Comparison of ENCODE assay signal across 1 cellular context in genomic region chr10:73879296-73880173, GRCh38.
A peak's percentile ranks its signal among the peaks of the same experiment; 100 is the strongest.
TF ChIP-seq lines count a peak whose summit lies in the region.

No MANE protein-coding gene starts in this region.

TF ChIP-seq in K562, 482 proteins besides CTCF, POLR2A, EP300 and RAD21 (continued from another document and continues in another):
- TF ChIP-seq ZBTB11 (CRISPR knock-in tag; IDR thresholded peaks at IDR 0.05) (no peak), TCF3 (CRISPR knock-in tag; IDR thresholded peaks at IDR 0.05) (no peak), HNRNPK (IDR thresholded peaks at IDR 0.05; ENCODE audit: low read depth, low read length, poor library complexity, severe bottlenecking) (no peak), ZNF146 (CRISPR knock-in tag; IDR thresholded peaks at IDR 0.05; ENCODE audit: unreplicated experiment) (no peak), HCFC1 (IDR thresholded peaks at IDR 0.05; ENCODE audit: low read depth, low read length) (peak; percentile 57), ZBTB26 (CRISPR knock-in tag; IDR thresholded peaks at IDR 0.05) (no peak), ZNF584 (CRISPR knock-in tag; IDR thresholded peaks at IDR 0.05; ENCODE audit: low read depth) (no peak), ATF2 (CRISPR knock-in tag; IDR thresholded peaks at IDR 0.05) (no peak), ZNF407 (IDR thresholded peaks at IDR 0.05; ENCODE audit: low read depth) (no peak), ATF6 (CRISPR knock-in tag; IDR thresholded peaks at IDR 0.05) (no peak), SIRT6 (IDR thresholded peaks at IDR 0.05; ENCODE audit: low read depth, low read length) (no peak), ZKSCAN3 (CRISPR knock-in tag; IDR thresholded peaks at IDR 0.05) (no peak), ZBTB1 (CRISPR knock-in tag; IDR thresholded peaks at IDR 0.05; ENCODE audit: borderline replicate concordance, low read depth) (no peak), NFIC (IDR thresholded peaks at IDR 0.05) (peak; percentile 40; the same call in 1 of the 2 replicates), ZNF165 (CRISPR knock-in tag; IDR thresholded peaks at IDR 0.05; ENCODE audit: borderline replicate concordance) (no peak), ZNF124 (CRISPR knock-in tag; IDR thresholded peaks at IDR 0.05) (no peak), ZNF347 (CRISPR knock-in tag; IDR thresholded peaks at IDR 0.05; ENCODE audit: low read depth) (no peak), TARDBP (IDR thresholded peaks at IDR 0.05) (peak; percentile 96; the same call in 1 of the 2 replicates), ADNP (tag; IDR thresholded peaks at IDR 0.05) (no peak), RREB1 (CRISPR knock-in tag; IDR thresholded peaks at IDR 0.05) (no peak), PRPF4 (IDR thresholded peaks at IDR 0.05; ENCODE audit: insufficient read depth, low read depth, low read length, poor library complexity, severe bottlenecking) (no peak), NCOA1 (IDR thresholded peaks at IDR 0.05; ENCODE audit: low read depth) (peak; percentile 92), REST (CRISPR knock-in tag; IDR thresholded peaks at IDR 0.05; ENCODE audit: low read depth) (no peak), SOX6 (IDR thresholded peaks at IDR 0.05) (peak; percentile 87), HNRNPUL1 (IDR thresholded peaks at IDR 0.05; ENCODE audit: low read length) (no peak), ZNF644 (tag; IDR thresholded peaks at IDR 0.05; ENCODE audit: low read depth) (no peak)
